29 cellular contexts compared by ENCODE assay signal in the genomic region with DNA sequence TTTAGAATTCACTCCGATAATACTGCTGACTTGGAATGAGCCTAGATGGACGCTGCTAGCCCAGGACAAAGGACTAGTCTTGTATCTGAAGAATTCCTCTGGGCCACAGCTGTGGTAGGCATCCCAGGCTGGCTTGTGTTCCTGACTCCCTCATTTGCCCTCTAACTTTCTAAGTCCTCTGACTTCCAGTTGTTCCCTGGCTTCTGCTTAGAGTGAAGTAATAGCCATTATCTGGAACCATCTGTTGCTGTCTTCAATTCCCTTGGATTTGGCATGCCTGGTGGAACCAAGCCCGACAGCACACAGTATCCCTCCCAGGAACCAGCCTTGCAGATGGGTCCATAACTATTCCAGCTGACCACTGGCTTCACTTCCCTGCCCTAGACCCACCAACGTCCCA.
DNase-seq lines count a peak whose midpoint lies in the region; ATAC-seq and TF ChIP-seq lines count a peak whose summit lies in the region.
"Had no signal": no experiment of that assay in that cellular context is flagged by ENCODE, and none has a peak within 500 bp of the region (broad histone marks: within the 10 kb centered on the region; RNA-seq: fewer than 3 reads in every experiment).

No MANE protein-coding gene starts in this region.

- H3K36me3 ChIP-seq in heart right ventricle (peaks cover 0 to 98% (median 58%) of the 10 kb centered on the region in 9 donors), thymus (ENCODE audit: control insufficient read depth, insufficient read depth) (peaks cover 48% of the 10 kb centered on the region)

- no peaks in the 10 kb centered on the region for H3K27me3 Mint-ChIP-seq in T-helper 17 cell
- no peaks in the 10 kb centered on the region for H3K27me3 Mint-ChIP-seq in nephron progenitor cell (ENCODE audit: low read depth, poor library complexity)
- H3K27me3 Mint-ChIP-seq: activated CD4-positive, alpha-beta T cell treated with anti-CD3 and anti-CD28 coated beads, Interleukin-2, amount 10 ng/mL, durations not matched to agents 24 days and 14 days; activated CD8-positive, alpha-beta memory T cell treated with anti-CD3 and anti-CD28 coated beads, Interleukin-2, amount 10 ng/mL, durations not matched to agents 7 days and 5 days; central memory CD8-positive, alpha-beta T cell; natural killer cell treated with Interleukin-12 subunit alpha and Interleukin-12 subunit beta and Interleukin-15 and Interleukin-18, amount 100 ng/mL, for 72 hours had no signal

- H3K9me3 ChIP-seq in T-helper 17 cell (ENCODE audit: control insufficient read depth, low read length, poor library complexity, severe bottlenecking) (peaks cover 11% of the 10 kb centered on the region), heart right ventricle (no peaks in the 10 kb centered on the region), thymus (ENCODE audit: control insufficient read depth) (peaks cover 6% of the 10 kb centered on the region)
- H3K9me3 ChIP-seq: BLaER1 treated with 17β-estradiol and CSF1 and Interleukin-3, amounts not matched to agents 10 nM and 100 nM had no signal

- H3K9me3 Mint-ChIP-seq in nephron progenitor cell = peaks cover 27% of the 10 kb centered on the region

- no peaks in the 10 kb centered on the region for H3K27me3 ChIP-seq in heart right ventricle
- no peaks in the 10 kb centered on the region for H3K27me3 ChIP-seq in thymus (ENCODE audit: control insufficient read depth, insufficient read depth)
- H3K27me3 ChIP-seq: BLaER1 treated with 17β-estradiol and CSF1 and Interleukin-3, amounts not matched to agents 10 nM and 100 nM had no signal

- H3K4me1 ChIP-seq in heart right ventricle (peaks cover 0 to 26% (median 19%) of the 10 kb centered on the region in 9 donors), thymus (ENCODE audit: control insufficient read depth, insufficient read depth, low read length) (no peaks in the 10 kb centered on the region)
- H3K4me1 ChIP-seq: BLaER1 treated with 17β-estradiol and CSF1 and Interleukin-3, amounts not matched to agents 10 nM and 100 nM had no signal

- H3K4me3 ChIP-seq in heart right ventricle (no peak overlapping the region), thymus (ENCODE audit: low read length) (no peak overlapping the region)
- H3K4me3 ChIP-seq: BLaER1 treated with 17β-estradiol and CSF1 and Interleukin-3, amounts not matched to agents 10 nM and 100 nM; GM23248; SK-N-MC; skin epidermis had no signal

- H3K4me3 Mint-ChIP-seq in T-helper 17 cell (no peak overlapping the region), nephron progenitor cell (no peak overlapping the region)
- H3K4me3 Mint-ChIP-seq: activated CD4-positive, alpha-beta T cell treated with anti-CD3 and anti-CD28 coated beads, Interleukin-2, amount 10 ng/mL, durations not matched to agents 24 days and 14 days; activated CD8-positive, alpha-beta memory T cell treated with anti-CD3 and anti-CD28 coated beads, Interleukin-2, amount 10 ng/mL, durations not matched to agents 7 days and 5 days; central memory CD8-positive, alpha-beta T cell; natural killer cell treated with Interleukin-12 subunit alpha and Interleukin-12 subunit beta and Interleukin-15 and Interleukin-18, amount 100 ng/mL, for 72 hours; T-helper 2 cell treated with Interferon-gamma antibody and Interleukin-4, amounts not matched to agents 5 μg/mL and 100 μg/mL, for 36 hours had no signal

- peak overlapping the region; percentile 61 for H3K27ac Mint-ChIP-seq in T-helper 17 cell
- peak overlapping the region; percentile 20 for H3K27ac Mint-ChIP-seq in nephron progenitor cell
- H3K27ac Mint-ChIP-seq: activated CD4-positive, alpha-beta T cell treated with anti-CD3 and anti-CD28 coated beads, Interleukin-2, amount 10 ng/mL, durations not matched to agents 24 days and 14 days; activated CD8-positive, alpha-beta memory T cell treated with anti-CD3 and anti-CD28 coated beads, Interleukin-2, amount 10 ng/mL, durations not matched to agents 7 days and 5 days; T-helper 2 cell treated with Interferon-gamma antibody and Interleukin-4, amounts not matched to agents 5 μg/mL and 100 μg/mL, for 36 hours had no signal

- intact Hi-C loops in heart right ventricle (cut with DNase I) = loop anchor here in 5 of 10 donors (5.0 to 10.0 kb wide), 6 partner anchors 39 to 566 kb away; no protein-coding TSS in a partner anchor

- H3K4me1 Mint-ChIP-seq in T-helper 17 cell (peaks cover 12% of the 10 kb centered on the region), nephron progenitor cell (no peaks in the 10 kb centered on the region)
- H3K4me1 Mint-ChIP-seq: activated CD4-positive, alpha-beta T cell treated with anti-CD3 and anti-CD28 coated beads, Interleukin-2, amount 10 ng/mL, durations not matched to agents 24 days and 14 days had no signal

- H3K27ac ChIP-seq in heart right ventricle = peak overlapping the region in 9 of 10 donors; percentile 30 to 71 (median 50)
- peak overlapping the region; percentile 18 for H3K27ac ChIP-seq in thymus (ENCODE audit: low read depth)
- H3K27ac ChIP-seq: BLaER1 treated with 17β-estradiol and CSF1 and Interleukin-3, amounts not matched to agents 10 nM and 100 nM; GM23248; SK-N-MC; VCaP had no signal

- no peak for ATAC-seq in T-helper 17 cell
- peak; percentile 46 to 80 (median 76) for ATAC-seq in heart right ventricle
- no peak for ATAC-seq in HG03439 (IDR thresholded peaks at IDR 0.05; ENCODE audit: unreplicated experiment)
- ATAC-seq: activated CD8-positive, alpha-beta memory T cell treated with anti-CD3 and anti-CD28 coated beads, Interleukin-2, amount 10 ng/mL, durations not matched to agents 7 days and 5 days; natural killer cell treated with Interleukin-12 subunit alpha and Interleukin-12 subunit beta and Interleukin-15 and Interleukin-18, amount 100 ng/mL, for 72 hours; Panc1 had no signal

- H3K36me3 Mint-ChIP-seq in T-helper 17 cell (ENCODE audit: low read depth) (peaks cover 15% of the 10 kb centered on the region), nephron progenitor cell (ENCODE audit: low read depth) (peaks cover 44% of the 10 kb centered on the region)

- WGBS in heart right ventricle, 2 donors = 64 to 76% methylated on average over 4 of the region's 4 CpGs
- 97% methylated on average over 4 of the region's 4 CpGs for WGBS in thymus

- DNase-seq in T-helper 17 cell (no peak), heart right ventricle (no peak), nephron progenitor cell (no peak), ecto neural progenitor cell (ENCODE audit: low spot score) (no peak), NCI-H510A (lab: John Stamatoyannopoulos, UW) (no peak), SKM-1 treated with dmso at 0.1 percent for 144 hours (lab: John Stamatoyannopoulos, UW; ENCODE audit: unreplicated experiment) (no peak)
- DNase-seq: ACHN; activated CD4-positive, alpha-beta T cell treated with anti-CD3 and anti-CD28 coated beads, Interleukin-2, amount 10 ng/mL, durations not matched to agents 24 days and 14 days; activated CD8-positive, alpha-beta memory T cell treated with anti-CD3 and anti-CD28 coated beads, Interleukin-2, amount 10 ng/mL, durations not matched to agents 7 days and 5 days; activated naive CD4-positive, alpha-beta T cell treated with anti-CD3 and anti-CD28 coated beads, Interleukin-2, amount 50 U/mL, for 16 hours; Calu3; effector CD4-positive, alpha-beta T cell; EL; GM23248; NCI-H1092 treated with DMSO at 0.1 percent for 48 hours; NCI-H1930; NCI-H446 treated with DMSO at 0.1 percent for 48 hours; stimulated activated naive CD4-positive, alpha-beta T cell treated with Interleukin-2 at 50 U/mL for 16 hours; trophoblast cell had no signal

- no peak for TF ChIP-seq CTCF in heart right ventricle (IDR thresholded peaks at IDR 0.05)
- no peak for TF ChIP-seq CTCF in nephron progenitor cell (IDR thresholded peaks at IDR 0.05)

Comparison
In these comparisons a context has a peak if more than half of its experiments do, and no peak if none do; other contexts are left out.
1. ATAC-seq: peak in heart right ventricle (8 of 8); none in T-helper 17 cell (single experiment) and HG03439 (single experiment).